10 cellular contexts compared by ENCODE assay signal in the genomic region with DNA sequence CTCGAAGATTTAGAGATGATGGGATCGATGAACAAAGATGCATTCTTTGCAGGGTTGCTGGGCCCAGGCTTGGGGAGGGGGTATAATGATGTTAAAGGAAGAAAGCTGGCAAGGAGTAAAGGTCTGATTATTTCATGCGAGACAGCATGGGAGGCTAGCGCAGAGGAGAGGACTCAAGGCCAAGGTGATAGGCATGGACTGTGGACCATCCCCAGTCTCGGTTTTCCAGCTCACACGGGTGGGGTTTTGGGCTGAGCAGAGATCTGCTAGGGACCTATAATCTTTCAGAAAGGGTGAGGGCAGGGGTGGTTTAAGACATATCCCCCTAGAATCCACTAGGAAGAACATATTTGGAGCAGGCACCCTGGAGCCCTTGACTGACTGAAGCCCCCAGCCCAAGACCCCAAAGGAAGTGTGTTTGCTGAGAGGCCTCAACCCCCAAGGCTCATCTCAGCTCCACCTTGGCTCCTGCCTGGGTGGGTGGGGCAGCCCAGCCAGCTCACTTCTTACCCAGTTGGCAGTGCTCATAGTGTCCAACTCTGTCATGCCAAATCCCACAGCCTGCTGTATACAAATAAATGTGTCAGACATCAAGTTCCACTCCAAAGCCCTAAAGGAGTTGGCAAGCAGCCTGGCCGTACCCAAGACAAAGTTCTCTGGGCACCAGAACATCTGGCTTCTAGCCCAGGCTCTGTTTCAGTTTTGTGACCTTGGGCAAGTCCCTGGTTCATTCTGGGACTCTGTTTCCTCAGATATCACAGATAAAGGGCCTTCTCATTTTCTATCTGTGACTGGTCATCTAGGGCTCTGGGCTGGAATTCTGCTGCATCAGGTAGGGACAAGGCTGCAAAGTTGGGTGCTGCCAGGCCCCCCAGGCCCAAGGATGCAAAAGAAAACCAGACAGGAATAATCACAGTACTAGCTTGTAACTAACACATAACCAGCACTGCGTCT. TPM values are rescaled to one million over a fixed set of nuclear protein-coding genes. Genes with fewer than 3 reads are reported as not detected.
A peak's percentile ranks its signal among the peaks of the same experiment; 100 is the strongest.
DNase-seq lines count a peak whose midpoint lies in the region; TF ChIP-seq lines count a peak whose summit lies in the region.
"Had no signal": no experiment of that assay in that cellular context is flagged by ENCODE, and none has a peak within 500 bp of the region (broad histone marks: within the 10 kb centered on the region; RNA-seq: fewer than 3 reads in every experiment).

No MANE protein-coding gene starts in this region.

- H3K4me3 Mint-ChIP-seq in MCF 10A (ENCODE audit: unreplicated experiment): no peak overlapping the region
- H3K4me3 Mint-ChIP-seq in activated T-helper 1 cell treated with anti-CD3 and anti-CD28 coated beads, Interleukin-12 subunit alpha, Interleukin-12 subunit beta, Interleukin-2, Interleukin-4 antibody, amounts not matched to agents 30 ng/mL and 10 ng/mL and 1 ng/mL, durations not matched to agents 14 hours and 24 hours and 36 hours: no peak overlapping the region

- TF ChIP-seq CTCF in MCF 10A (IDR thresholded peaks at IDR 0.05; ENCODE audit: unreplicated experiment): no peak

- H3K4me1 Mint-ChIP-seq in MCF 10A (ENCODE audit: insufficient read depth, unreplicated experiment): peaks cover 40% of the 10 kb centered on the region
- H3K4me1 Mint-ChIP-seq in activated T-helper 1 cell treated with anti-CD3 and anti-CD28 coated beads, Interleukin-12 subunit alpha, Interleukin-12 subunit beta, Interleukin-2, Interleukin-4 antibody, amounts not matched to agents 30 ng/mL and 10 ng/mL and 1 ng/mL, durations not matched to agents 14 hours and 24 hours and 36 hours (ENCODE audit: low read depth): no peaks in the 10 kb centered on the region

- POLR2A ChIA-PET in MCF 10A (lab: Yijun Ruan, JAX): interaction anchor here (0.8 to 2.0 kb wide), 4 partner anchors 9 to 66 kb away, joined by 3 to 5 read pairs (median 4); no protein-coding TSS in a partner anchor

- intact Hi-C loops in MCF 10A (cut with micrococcal nuclease): no loop called here
- intact Hi-C loops in activated T-helper 1 cell treated with anti-CD3 and anti-CD28 coated beads, Interleukin-12 subunit alpha, Interleukin-12 subunit beta, Interleukin-2, Interleukin-4 antibody, amounts not matched to agents 30 ng/mL and 10 ng/mL and 1 ng/mL, durations not matched to agents 14 hours and 24 hours and 36 hours (cut with micrococcal nuclease): no loop called here

- DNase-seq in HUDEP-2 (lab: John Stamatoyannopoulos, UW; ENCODE audit: unreplicated experiment in 76 of 76): peak in 71 of 76 experiments; percentile 13 to 87 (median 59)
- peak; percentile 99 for DNase-seq in MCF 10A (ENCODE audit: unreplicated experiment)
- DNase-seq in hippocampal formation (lab: John Stamatoyannopoulos, UW): peak; percentile 33 to 52
- DNase-seq in superior temporal gyrus (ENCODE audit: extremely low spot score): peak; percentile 51
- no peak for DNase-seq in activated T-helper 1 cell treated with anti-CD3 and anti-CD28 coated beads, Interleukin-12 subunit alpha, Interleukin-12 subunit beta, Interleukin-2, Interleukin-4 antibody, amounts not matched to agents 30 ng/mL and 10 ng/mL and 1 ng/mL, durations not matched to agents 14 hours and 24 hours and 36 hours (ENCODE audit: low spot score)
- DNase-seq in NOMO-1 treated with dmso at 0.1 percent for 144 hours (lab: John Stamatoyannopoulos, UW; ENCODE audit: unreplicated experiment): no peak
- no peak for DNase-seq in activated CD4-positive, CD25-positive, alpha-beta regulatory T cell (lab: John Stamatoyannopoulos, UW)
- no peak for DNase-seq in HPDE6-E6E7 (ENCODE audit: extremely low spot score)
- DNase-seq: NCI-H2227 treated with DMSO at 0.1 percent for 48 hours; stimulated activated CD4-positive, alpha-beta T cell treated with anti-CD3 and anti-CD28 coated beads, Interleukin-2, amount 100 ng/mL, for 48 hours had no signal

- BruUV-seq in MCF 10A (replicated peaks; lab: Mats Ljungman, UMichigan): no TSS peak

- CTCF ChIA-PET in MCF 10A (lab: Yijun Ruan, JAX): interaction anchor here (0.7 to 1.0 kb wide), 3 partner anchors 21 to 51 kb away, joined by 4 to 6 read pairs (median 6); no protein-coding TSS in a partner anchor

- H3K36me3 Mint-ChIP-seq in MCF 10A (ENCODE audit: insufficient read depth, unreplicated experiment): no peaks in the 10 kb centered on the region
- no peaks in the 10 kb centered on the region for H3K36me3 Mint-ChIP-seq in activated T-helper 1 cell treated with anti-CD3 and anti-CD28 coated beads, Interleukin-12 subunit alpha, Interleukin-12 subunit beta, Interleukin-2, Interleukin-4 antibody, amounts not matched to agents 30 ng/mL and 10 ng/mL and 1 ng/mL, durations not matched to agents 14 hours and 24 hours and 36 hours (ENCODE audit: low read depth)

- H3K27me3 Mint-ChIP-seq in MCF 10A (ENCODE audit: insufficient read depth, unreplicated experiment): no peaks in the 10 kb centered on the region
- H3K27me3 Mint-ChIP-seq in activated T-helper 1 cell treated with anti-CD3 and anti-CD28 coated beads, Interleukin-12 subunit alpha, Interleukin-12 subunit beta, Interleukin-2, Interleukin-4 antibody, amounts not matched to agents 30 ng/mL and 10 ng/mL and 1 ng/mL, durations not matched to agents 14 hours and 24 hours and 36 hours (ENCODE audit: insufficient read depth): peaks cover 9% of the 10 kb centered on the region

- H3K27ac Mint-ChIP-seq in MCF 10A (ENCODE audit: low read depth, unreplicated experiment): no peak overlapping the region
- no peak overlapping the region for H3K27ac Mint-ChIP-seq in activated T-helper 1 cell treated with anti-CD3 and anti-CD28 coated beads, Interleukin-12 subunit alpha, Interleukin-12 subunit beta, Interleukin-2, Interleukin-4 antibody, amounts not matched to agents 30 ng/mL and 10 ng/mL and 1 ng/mL, durations not matched to agents 14 hours and 24 hours and 36 hours

- no peaks in the 10 kb centered on the region for H3K9me3 Mint-ChIP-seq in MCF 10A (ENCODE audit: unreplicated experiment)
- no peaks in the 10 kb centered on the region for H3K9me3 Mint-ChIP-seq in activated T-helper 1 cell treated with anti-CD3 and anti-CD28 coated beads, Interleukin-12 subunit alpha, Interleukin-12 subunit beta, Interleukin-2, Interleukin-4 antibody, amounts not matched to agents 30 ng/mL and 10 ng/mL and 1 ng/mL, durations not matched to agents 14 hours and 24 hours and 36 hours

RNA-seq across cellular contexts. Expression of gene ACSBG1, which starts 17.8 kb away (rescaled TPM):
- total RNA-seq in MCF 10A (2022): not detected in 2 replicates
- 0.15 and 0.52 TPM in 2 replicates for total RNA-seq in activated T-helper 1 cell treated with anti-CD3 and anti-CD28 coated beads, Interleukin-12 subunit alpha, Interleukin-12 subunit beta, Interleukin-2, Interleukin-4 antibody, amounts not matched to agents 30 ng/mL and 10 ng/mL and 1 ng/mL, durations not matched to agents 14 hours and 24 hours and 36 hours

RNA-seq across cellular contexts. Expression of gene DNAJA4, which starts 47.8 kb away (rescaled TPM):
- not detected in 2 replicates for total RNA-seq in MCF 10A (2022)
- 68.4 and 70.8 TPM in 2 replicates for total RNA-seq in activated T-helper 1 cell treated with anti-CD3 and anti-CD28 coated beads, Interleukin-12 subunit alpha, Interleukin-12 subunit beta, Interleukin-2, Interleukin-4 antibody, amounts not matched to agents 30 ng/mL and 10 ng/mL and 1 ng/mL, durations not matched to agents 14 hours and 24 hours and 36 hours

Comparison
In these comparisons a context has a peak if more than half of its experiments do, and no peak if none do; other contexts are left out.
1. DNase-seq: peak in HUDEP-2 (71 of 76), MCF 10A (single experiment), hippocampal formation (2 of 2) and superior temporal gyrus (single experiment); none in activated T-helper 1 cell treated with anti-CD3 and anti-CD28 coated beads, Interleukin-12 subunit alpha, Interleukin-12 subunit beta, Interleukin-2, Interleukin-4 antibody, amounts not matched to agents 30 ng/mL and 10 ng/mL and 1 ng/mL, durations not matched to agents 14 hours and 24 hours and 36 hours (single experiment), NOMO-1 treated with dmso at 0.1 percent for 144 hours (single experiment), activated CD4-positive, CD25-positive, alpha-beta regulatory T cell (0 of 4) and HPDE6-E6E7 (single experiment).
2. RNA of gene DNAJA4, which starts 47.8 kb away (total RNA-seq): 68.4 to 70.8 TPM in activated T-helper 1 cell treated with anti-CD3 and anti-CD28 coated beads, Interleukin-12 subunit alpha, Interleukin-12 subunit beta, Interleukin-2, Interleukin-4 antibody, amounts not matched to agents 30 ng/mL and 10 ng/mL and 1 ng/mL, durations not matched to agents 14 hours and 24 hours and 36 hours; not detected in MCF 10A; every median in the first group is over 10 times any median in the second.